ENCODE assay signal across 8 cellular contexts in the genomic region with DNA sequence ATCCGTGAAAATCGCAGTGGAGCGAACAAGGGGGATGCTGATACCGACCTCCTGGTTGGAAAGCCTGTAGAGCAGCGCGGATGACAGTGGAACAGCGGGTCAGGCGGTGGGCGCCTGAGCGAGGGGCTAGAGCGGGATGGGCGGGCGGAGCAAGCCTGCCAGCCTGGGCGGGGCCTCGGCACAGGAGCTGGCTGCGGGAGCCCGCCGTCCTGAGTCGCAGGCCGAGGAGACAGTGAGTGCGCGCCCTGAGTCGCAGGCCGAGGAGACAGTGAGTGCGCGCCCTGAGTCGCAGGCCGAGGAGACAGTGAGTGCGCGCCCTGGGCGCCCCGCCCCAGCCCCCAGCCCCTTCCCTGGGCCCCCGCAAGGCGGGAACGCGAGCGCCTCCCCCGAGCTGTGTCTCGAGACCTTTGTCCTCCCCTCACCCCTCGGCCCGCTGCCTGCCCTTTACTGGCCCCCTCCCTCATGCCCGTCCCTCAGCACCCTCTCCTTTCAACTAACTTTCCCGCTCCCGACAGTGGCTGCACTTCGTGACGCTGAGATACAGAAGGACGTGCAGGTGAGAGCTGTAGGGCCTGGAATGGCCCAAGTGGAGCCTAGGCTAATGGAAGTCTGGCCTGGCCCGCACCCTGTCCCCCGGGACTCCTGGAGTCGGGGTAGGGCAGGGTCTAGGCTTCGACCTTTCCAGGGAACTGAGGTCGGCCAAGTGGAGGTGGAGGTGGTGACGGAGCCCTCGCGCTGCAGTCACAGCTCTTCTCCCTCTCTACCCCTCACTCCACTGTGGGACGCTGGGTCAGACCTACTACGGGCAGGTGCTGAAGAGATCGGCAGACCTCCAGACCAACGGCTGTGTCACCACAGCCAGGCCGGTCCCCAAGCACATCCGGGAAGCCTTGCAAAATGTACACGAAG. TPM values are rescaled to one million over a fixed set of nuclear protein-coding genes. Genes with fewer than 3 reads are reported as not detected.
DNase-seq lines count a peak whose midpoint lies in the region; ATAC-seq and TF ChIP-seq lines count a peak whose summit lies in the region.

A gene with protein sequence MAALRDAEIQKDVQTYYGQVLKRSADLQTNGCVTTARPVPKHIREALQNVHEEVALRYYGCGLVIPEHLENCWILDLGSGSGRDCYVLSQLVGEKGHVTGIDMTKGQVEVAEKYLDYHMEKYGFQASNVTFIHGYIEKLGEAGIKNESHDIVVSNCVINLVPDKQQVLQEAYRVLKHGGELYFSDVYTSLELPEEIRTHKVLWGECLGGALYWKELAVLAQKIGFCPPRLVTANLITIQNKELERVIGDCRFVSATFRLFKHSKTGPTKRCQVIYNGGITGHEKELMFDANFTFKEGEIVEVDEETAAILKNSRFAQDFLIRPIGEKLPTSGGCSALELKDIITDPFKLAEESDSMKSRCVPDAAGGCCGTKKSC (plus strand): TSS at position 181 of the 909 bp plus-strand sequence. CDS start 123 bp downstream, at position 304.

- ATAC-seq in lung (ENCODE audit: insufficient read depth, low FRiP score) (peak; percentile 58), HG02938 (IDR thresholded peaks at IDR 0.05; ENCODE audit: unreplicated experiment) (no peak)

- H2AFZ ChIP-seq in OCI-LY3 (ENCODE audit: low read depth, low read length), result peak within 1 kb of the TSS; percentile 92; the same call in 1 of the 2 replicates

- TF ChIP-seq POLR2A in testis (IDR thresholded peaks at IDR 0.05), result no peak

- DNase-seq in activated T-cell treated with anti-CD3 and anti-CD28 coated beads for 48 hours (ENCODE audit: low read depth) (peak; percentile 31), activated T-cell treated with anti-CD3 and anti-CD28 coated beads for 4 hours (no peak), dorsolateral prefrontal cortex (peak in 5 of 10 donors; percentile 39 to 63 (median 51)), lung (ENCODE audit: low spot score) (no peak), testis (peak; percentile 64), NOMO-1 treated with DMSO at 0.1 percent for 48 hours (lab: John Stamatoyannopoulos, UW; ENCODE audit: unreplicated experiment) (no peak)

- H3K4me1 ChIP-seq in OCI-LY3 (ENCODE audit: low read length) (no peaks in the 10 kb centered on the region), lung (ENCODE audit: control insufficient read depth in 2 of 2, insufficient read depth in 2 of 2, low read length in 2 of 2) (peaks cover 0 to 3% of the 10 kb centered on the region in 2 donors), testis (peaks cover 8% of the 10 kb centered on the region)

- H3K36me3 ChIP-seq in OCI-LY3 (replicated peaks; ENCODE audit: low read depth, low read length), result no peaks in the 10 kb centered on the region
- H3K36me3 ChIP-seq in lung (ENCODE audit: control insufficient read depth in 2 of 2, insufficient read depth in 2 of 2, low read length in 2 of 2), result peaks cover 0 to 3% of the 10 kb centered on the region in 2 donors
- H3K36me3 ChIP-seq in testis (ENCODE audit: low read depth, missing control alignments), result no peaks in the 10 kb centered on the region

- peak within 1 kb of the TSS; percentile 72 for H3K4me2 ChIP-seq in OCI-LY3 (ENCODE audit: low read length)

- H3K9me3 ChIP-seq in OCI-LY3 (ENCODE audit: insufficient read depth, low read length), result no peaks in the 10 kb centered on the region
- no peaks in the 10 kb centered on the region for H3K9me3 ChIP-seq in lung (ENCODE audit: control insufficient read depth in 2 of 2, insufficient read depth in 1 of 2, low read length in 1 of 2)
- no peaks in the 10 kb centered on the region for H3K9me3 ChIP-seq in testis

- intact Hi-C loops in dorsolateral prefrontal cortex (cut with DNase I) (no loop called here), testis (cut with DNase I; ENCODE audit: low total_unique reads) (no loop called here)

- 5 to 11% methylated on average over 54 to 62 of the region's 62 CpGs for WGBS in lung, 2 donors
- WGBS in testis, 2 donors, result 3 to 4% methylated on average over 39 to 55 of the region's 62 CpGs

- no peaks in the 10 kb centered on the region for H3K27me3 ChIP-seq in OCI-LY3 (ENCODE audit: low read depth, low read length)
- H3K27me3 ChIP-seq in dorsolateral prefrontal cortex, result peaks cover 0 to 10% (median 0%) of the 10 kb centered on the region in 45 donors
- no peaks in the 10 kb centered on the region for H3K27me3 ChIP-seq in lung (ENCODE audit: control insufficient read depth, insufficient read depth)
- no peaks in the 10 kb centered on the region for H3K27me3 ChIP-seq in testis

- H3K9ac ChIP-seq in OCI-LY3 (ENCODE audit: low read length), result peak within 1 kb of the TSS; percentile 61

- H3K4me3 ChIP-seq in OCI-LY3 (ENCODE audit: low read length) (peak within 1 kb of the TSS; percentile 84), dorsolateral prefrontal cortex (peak within 1 kb of the TSS; percentile 30 to 74 (median 60)), lung (no peak within 1 kb of the TSS), testis (peak within 1 kb of the TSS; percentile 58 to 62)

- no peaks in the 10 kb centered on the region for H4K20me1 ChIP-seq in OCI-LY3 (ENCODE audit: insufficient read depth, low read length)

- H3K27ac ChIP-seq in OCI-LY3 (ENCODE audit: low read length), result no peak within 1 kb of the TSS
- peak within 1 kb of the TSS in 19 of 59 donors; percentile 7 to 77 (median 44) for H3K27ac ChIP-seq in dorsolateral prefrontal cortex
- peak within 1 kb of the TSS in 1 of 2 donors; percentile 2 for H3K27ac ChIP-seq in lung (ENCODE audit: low read depth in 1 of 2, low read length in 1 of 2)
- peak within 1 kb of the TSS in 1 of 2 donors; percentile 69 for H3K27ac ChIP-seq in testis

- TF ChIP-seq CTCF in OCI-LY3 (IDR thresholded peaks at IDR 0.05; ENCODE audit: low read depth, low read length), result no peak
- no peak for TF ChIP-seq CTCF in dorsolateral prefrontal cortex (IDR thresholded peaks at IDR 0.05 in 54 of 56, conservative IDR thresholded peaks at IDR 0.05 in 2 of 56; ENCODE audit: low read depth in 1 of 56, partially characterized antibody in 56 of 56)
- TF ChIP-seq CTCF in lung (IDR thresholded peaks at IDR 0.05; ENCODE audit: control extremely low read depth, extremely low read depth), result no peak
- TF ChIP-seq CTCF in testis (IDR thresholded peaks at IDR 0.05), result no peak

- no peaks in the 10 kb centered on the region for H3K79me2 ChIP-seq in OCI-LY3 (ENCODE audit: low read length)

RNA-seq across cellular contexts. Expression of the gene that starts here (rescaled TPM):
- total RNA-seq in dorsolateral prefrontal cortex, result 1 to 10 TPM in 107 of 120 experiments, under 1 TPM in 7, not detected in 6; 0.32 to 9.6 (median 4.0) TPM
- 1 to 10 TPM in 1 of 2 donors, under 1 TPM in 1; 0.86 to 5.8 TPM for total RNA-seq in lung
- polyA plus RNA-seq in lung, result 1 to 10 TPM; 1.9 to 3.8 TPM
- 10 to 100 TPM; 18.3 to 19.2 TPM for total RNA-seq in testis
- 15.0 TPM for polyA plus RNA-seq in testis (ENCODE audit: insufficient read depth, low read depth, low replicate concordance)

Comparison
In these comparisons a context has a peak if more than half of its experiments do, and no peak if none do; other contexts are left out.
1. DNase-seq: peak in activated T-cell treated with anti-CD3 and anti-CD28 coated beads for 48 hours (single experiment) and testis (single experiment); none in activated T-cell treated with anti-CD3 and anti-CD28 coated beads for 4 hours (single experiment), lung (single experiment) and NOMO-1 treated with DMSO at 0.1 percent for 48 hours (single experiment).